Comparison of ENCODE assay signal across 8 cellular contexts in genomic region chr11:66856496-66857233, GRCh38. TPM values are rescaled to one million over a fixed set of nuclear protein-coding genes. Genes with fewer than 3 reads are reported as not detected.
DNase-seq lines count a peak whose midpoint lies in the region; ATAC-seq, FAIRE-seq and TF ChIP-seq lines count a peak whose summit lies in the region.

Gene LRFN4, plus strand, starts transcription at chr11:66857064. Its CDS starts 681 bp downstream, at chr11:66857745.

- H3K4me1 Mint-ChIP-seq in CD8-positive, alpha-beta T cell (ENCODE audit: low read depth): peaks cover 8% of the 10 kb centered on the region

- POLR2A ChIA-PET in CD8-positive, alpha-beta T cell (lab: Charles Lee): interaction anchor here (0.7 to 2.3 kb wide), 3 partner anchors 8 to 13 kb away, joined by 3 to 29 read pairs (median 4); partner anchors contain the start of gene RCE1
- POLR2A ChIA-PET in SK-N-SH (lab: Yijun Ruan, JAX): interaction anchor here (0.9 to 2.2 kb wide), 2 partner anchors 14 to 102 kb away, joined by 4 to 14 read pairs; partner anchors contain the start of genes PC and RCE1

- TF ChIP-seq CTCF in CD8-positive, alpha-beta T cell (IDR thresholded peaks at IDR 0.05): no peak
- TF ChIP-seq CTCF in SK-N-SH (IDR thresholded peaks at IDR 0.05): no peak
- no peak for TF ChIP-seq CTCF in kidney (IDR thresholded peaks at IDR 0.05; ENCODE audit: borderline replicate concordance, extremely low read depth, insufficient read depth)
- TF ChIP-seq CTCF in spleen (IDR thresholded peaks at IDR 0.05 in 8 of 11, conservative IDR thresholded peaks at IDR 0.05 in 3 of 11): no peak

- H3K36me3 ChIP-seq in CD8-positive, alpha-beta T cell (ENCODE audit: insufficient read depth, low read length): no peaks in the 10 kb centered on the region
- peaks cover 0 to 2% of the 10 kb centered on the region in 2 experiments for H3K36me3 ChIP-seq in SK-N-SH (replicated peaks in 1 of 2; ENCODE audit: control insufficient read depth in 1 of 2, insufficient read depth in 2 of 2, low read length in 1 of 2)
- H3K36me3 ChIP-seq in kidney (ENCODE audit: control insufficient read depth in 1 of 2, insufficient read depth in 2 of 2, low read length in 2 of 2): no peaks in the 10 kb centered on the region
- peaks cover 0 to 22% (median 2%) of the 10 kb centered on the region in 6 donors for H3K36me3 ChIP-seq in spleen

- no peak for TF ChIP-seq EP300 in SK-N-SH (IDR thresholded peaks at IDR 0.05; ENCODE audit: borderline replicate concordance in 1 of 2, low read depth in 1 of 2, low read length in 1 of 2)

- FAIRE-seq in kidney (lab: Jason Lieb, UNC): no peak

- no peaks in the 10 kb centered on the region for H3K9me3 ChIP-seq in CD8-positive, alpha-beta T cell (ENCODE audit: low read length)
- H3K9me3 ChIP-seq in SK-N-SH (no peaks in the 10 kb centered on the region), kidney (ENCODE audit: control insufficient read depth in 1 of 2, low read length in 2 of 2) (no peaks in the 10 kb centered on the region), spleen (no peaks in the 10 kb centered on the region)

- no peak for TF ChIP-seq RAD21 in SK-N-SH (IDR thresholded peaks at IDR 0.05; ENCODE audit: low read length)

- H2AFZ ChIP-seq in SK-N-SH (ENCODE audit: low read depth): peak within 1 kb of the TSS; percentile 72; the same call in 1 of the 2 replicates

- H3K9ac ChIP-seq in SK-N-SH: peak within 1 kb of the TSS; percentile 81
- H3K9ac ChIP-seq in kidney (ENCODE audit: low read length in 2 of 2): peak within 1 kb of the TSS; percentile 54 to 63

- H3K9me2 ChIP-seq in SK-N-SH: no peaks in the 10 kb centered on the region

- peak within 1 kb of the TSS; percentile 91 for H3K4me2 ChIP-seq in SK-N-SH

- no peaks in the 10 kb centered on the region for H3K9me3 Mint-ChIP-seq in CD8-positive, alpha-beta T cell

- ATAC-seq in CD8-positive, alpha-beta T cell: peak; percentile 67
- peak; percentile 36 for ATAC-seq in HG03280 (IDR thresholded peaks at IDR 0.05; ENCODE audit: unreplicated experiment)

- peak within 1 kb of the TSS; percentile 74 for H3K27ac Mint-ChIP-seq in CD8-positive, alpha-beta T cell

- peaks cover 14% of the 10 kb centered on the region for H3K79me2 ChIP-seq in SK-N-SH (ENCODE audit: insufficient read depth)

- H3K27me3 Mint-ChIP-seq in CD8-positive, alpha-beta T cell (ENCODE audit: low read depth): no peaks in the 10 kb centered on the region

- H4K20me1 ChIP-seq in SK-N-SH (ENCODE audit: insufficient read depth): no peaks in the 10 kb centered on the region

- peak within 1 kb of the TSS; percentile 80 for H3K4me3 ChIP-seq in CD8-positive, alpha-beta T cell (ENCODE audit: low read depth, low read length)
- peak within 1 kb of the TSS; percentile 81 to 83 for H3K4me3 ChIP-seq in SK-N-SH (ENCODE audit: low read depth in 2 of 2, low read length in 1 of 2)
- H3K4me3 ChIP-seq in kidney (ENCODE audit: low read length in 2 of 2): peak within 1 kb of the TSS; percentile 71 to 79
- peak within 1 kb of the TSS; percentile 40 to 94 (median 84) for H3K4me3 ChIP-seq in spleen

- H3K4me1 ChIP-seq in CD8-positive, alpha-beta T cell (ENCODE audit: insufficient read depth, low read length): peaks cover 6% of the 10 kb centered on the region
- H3K4me1 ChIP-seq in SK-N-SH (ENCODE audit: control insufficient read depth in 1 of 2, insufficient read depth in 2 of 2, low read depth in 1 of 2, low read length in 1 of 2) (peaks cover 0 to 10% of the 10 kb centered on the region in 2 experiments; a peak in 2 of 4 replicates), kidney (ENCODE audit: control insufficient read depth in 1 of 2, insufficient read depth in 1 of 2, low read depth in 1 of 2, low read length in 2 of 2) (peaks cover 0 to 5% of the 10 kb centered on the region in 2 donors), spleen (peaks cover 5 to 58% (median 28%) of the 10 kb centered on the region in 6 donors)

- WGBS in SK-N-SH (ENCODE audit: low lambda C conversion rate): 0% methylated on average over 14 of the region's 103 CpGs
- 0 to 1% (median 0%) methylated on average over 3 to 103 of the region's 103 CpGs for WGBS in spleen, 5 donors

- intact Hi-C loops in CD8-positive, alpha-beta T cell (cut with DNase I, micrococcal nuclease): loop anchor here (1.0 to 5.0 kb wide), 3 partner anchors 12 to 114 kb away; partner anchors contain the start of gene RCE1 (in 2 of the 2)
- intact Hi-C loops in kidney (cut with DNase I) (no loop called here), spleen (cut with DNase I; ENCODE audit: low total_unique reads) (no loop called here)

- TF ChIP-seq POLR2A in spleen (IDR thresholded peaks at IDR 0.05): no peak

- no peaks in the 10 kb centered on the region for H3K36me3 Mint-ChIP-seq in CD8-positive, alpha-beta T cell

- peak within 1 kb of the TSS; percentile 88 for H3K4me3 Mint-ChIP-seq in CD8-positive, alpha-beta T cell

- peak in 5 of 7 experiments; percentile 38 to 68 (median 55) for DNase-seq in CD8-positive, alpha-beta T cell
- DNase-seq in GM19238 (ENCODE audit: insufficient read length, low spot score) (peak; percentile 70), SK-N-SH (peak; percentile 90), kidney (no peak), spleen (peak; percentile 90), cerebellar cortex (ENCODE audit: low spot score) (no peak)
- DNase-seq in central memory CD4-positive, alpha-beta T cell: peak; percentile 65

- CTCF ChIA-PET in CD8-positive, alpha-beta T cell (lab: Charles Lee): no interaction called here
- CTCF ChIA-PET in SK-N-SH (lab: Yijun Ruan, JAX): interaction anchor here (1.0 to 2.2 kb wide), 5 partner anchors 13 to 133 kb away, joined by 3 to 5 read pairs (median 3); partner anchors contain the start of gene RCE1

- H3F3A ChIP-seq in SK-N-SH (replicated peaks; ENCODE audit: insufficient read depth): no peaks in the 10 kb centered on the region

- H3K27ac ChIP-seq in CD8-positive, alpha-beta T cell (ENCODE audit: low read depth, low read length): peak within 1 kb of the TSS; percentile 21
- H3K27ac ChIP-seq in SK-N-SH (ENCODE audit: low read depth in 2 of 2, low read length in 1 of 2): peak within 1 kb of the TSS; percentile 59 to 76
- peak within 1 kb of the TSS; percentile 78 to 81 for H3K27ac ChIP-seq in kidney (ENCODE audit: low read depth in 2 of 2, low read length in 2 of 2)
- peak within 1 kb of the TSS; percentile 78 to 94 (median 90) for H3K27ac ChIP-seq in spleen

- H3K27me3 ChIP-seq in CD8-positive, alpha-beta T cell (ENCODE audit: insufficient read depth, low read length): no peaks in the 10 kb centered on the region
- H3K27me3 ChIP-seq in SK-N-SH (ENCODE audit: insufficient read depth): no peaks in the 10 kb centered on the region
- no peaks in the 10 kb centered on the region for H3K27me3 ChIP-seq in spleen (replicated peaks in 1 of 7)

TF ChIP-seq in SK-N-SH, 30 proteins besides CTCF, POLR2A, EP300 and RAD21 (continues in another document):
- TF ChIP-seq IRF3 (IDR thresholded peaks at IDR 0.05; ENCODE audit: low read depth, low read length) (no peak), MEF2A (IDR thresholded peaks at IDR 0.05; ENCODE audit: borderline replicate concordance, low read depth) (no peak), NRF1 (IDR thresholded peaks at IDR 0.05; ENCODE audit: low read depth, low read length) (no peak), SMC3 (IDR thresholded peaks at IDR 0.05; ENCODE audit: low read depth, low read length) (no peak), RXRA (IDR thresholded peaks at IDR 0.05; ENCODE audit: borderline replicate concordance, low read depth) (no peak), REST (IDR thresholded peaks at IDR 0.05; ENCODE audit: low read depth, low read length) (no peak), NFIC (IDR thresholded peaks at IDR 0.05; ENCODE audit: borderline replicate concordance) (no peak), TAF1 (IDR thresholded peaks at IDR 0.05; ENCODE audit: borderline replicate concordance, low read depth, low read length) (no peak), GATA2 (CRISPR knock-in tag; IDR thresholded peaks at IDR 0.05) (no peak)

RNA-seq across cellular contexts. Expression of gene LRFN4, which starts in this region (rescaled TPM):
- 1 to 10 TPM; 1.7 to 2.3 TPM for total RNA-seq in CD8-positive, alpha-beta T cell
- polyA plus RNA-seq in SK-N-SH (2012; rRNA removed) (15.9 and 25.4 TPM in 2 replicates), kidney (ENCODE audit: insufficient read depth, low read depth, low replicate concordance) (6.8 TPM), spleen (10 to 100 TPM in 1 of 3 donors, 1 to 10 TPM in 2; 3.9 to 12.0 (median 7.9) TPM)
- 4.1 and 9.4 TPM in 2 replicates for polyA plus RNA-seq in SK-N-SH (2012; cell fraction: cytosol; rRNA removed)
- 35.8 and 37.4 TPM in 2 replicates for polyA plus RNA-seq in SK-N-SH (2012; cell fraction: nucleus; rRNA removed)
- total RNA-seq in kidney (22.3 TPM), spleen (10 to 100 TPM in 2 of 7 donors, 1 to 10 TPM in 5; 3.3 to 10.3 (median 8.0) TPM)

Comparison
In these comparisons a context has a peak if more than half of its experiments do, and no peak if none do; other contexts are left out.
1. DNase-seq: peak in CD8-positive, alpha-beta T cell (5 of 7), GM19238 (single experiment), SK-N-SH (single experiment), central memory CD4-positive, alpha-beta T cell (single experiment) and spleen (single experiment); none in kidney (single experiment) and cerebellar cortex (single experiment).
2. H3K27ac ChIP-seq: peak in every context shown above with its lines; median percentile 90 in spleen; 80 in kidney; 68 in SK-N-SH; 21 in CD8-positive, alpha-beta T cell.
3. intact Hi-C loops: an anchor here in CD8-positive, alpha-beta T cell (1.0 to 5.0 kb wide); none called in kidney and spleen.
4. Peak in every context shown above with its lines, with median percentiles within 50 percentile points of each other: H3K4me3 ChIP-seq.